Comparison of ENCODE assay signal across 19 cellular contexts in the genomic region with DNA sequence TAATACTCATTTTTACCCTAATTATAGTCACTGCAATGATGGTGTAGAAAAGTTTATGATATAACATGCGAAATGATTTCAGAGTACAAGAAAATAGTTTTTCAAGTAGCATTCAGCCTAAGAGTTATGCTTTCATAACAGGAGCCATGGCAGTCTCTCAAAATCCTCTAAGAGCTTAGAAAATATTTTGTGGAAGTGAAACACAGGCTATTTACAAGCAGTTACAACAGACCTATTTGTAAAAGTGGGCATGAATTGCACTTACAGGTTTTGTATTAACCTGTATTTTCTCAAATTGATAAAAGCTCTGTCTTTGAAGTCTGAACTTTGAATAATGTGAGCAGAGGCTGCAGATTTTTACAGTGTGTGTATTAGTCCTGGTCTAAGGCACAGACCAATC.
"Had no signal": no experiment of that assay in that cellular context is flagged by ENCODE, and none has a peak within 500 bp of the region (broad histone marks: within the 10 kb centered on the region; RNA-seq: fewer than 3 reads in every experiment).

No MANE protein-coding gene starts in this region.

- H3K27me3 ChIP-seq: neutrophil, right lobe of liver, spleen, tibial artery, upper lobe of left lung, vagina had no signal

- H3K9me3 ChIP-seq: neutrophil, psoas muscle, right lobe of liver, spleen, tibial artery, upper lobe of left lung, vagina had no signal

- H3K36me3 ChIP-seq: neutrophil, right lobe of liver, spleen, tibial artery, upper lobe of left lung, vagina had no signal

- H3K4me3 ChIP-seq: psoas muscle, right lobe of liver, spleen, tibial artery, upper lobe of left lung, vagina had no signal

- H3K27ac ChIP-seq: neutrophil, psoas muscle, right lobe of liver, spleen, tibial artery, upper lobe of left lung, vagina had no signal

- DNase-seq: effector CD4-positive, alpha-beta T cell; endodermal cell; foreskin melanocyte; head of caudate nucleus; hippocampal formation; left colon; naive B cell; nephron progenitor cell; psoas muscle; retina; right lobe of liver; spleen; stimulated activated CD4-positive, alpha-beta T cell treated with anti-CD3 and anti-CD28 coated beads, Interleukin-15, amount 100 ng/mL, for 24 hours; stimulated activated CD4-positive, alpha-beta T cell treated with anti-CD3 and anti-CD28 coated beads, Interleukin-1b, Interleukin-23, amount 100 ng/mL, for 48 hours; stimulated activated CD4-positive, alpha-beta T cell treated with anti-CD3 and anti-CD28 coated beads, Interleukin-4, amount 100 ng/mL, for 24 hours; tibial artery; upper lobe of left lung had no signal

- H3K4me1 ChIP-seq: psoas muscle, right lobe of liver, spleen, tibial artery, upper lobe of left lung, vagina had no signal
